Comparison of ENCODE assay signal across 22 cellular contexts in the genomic region with DNA sequence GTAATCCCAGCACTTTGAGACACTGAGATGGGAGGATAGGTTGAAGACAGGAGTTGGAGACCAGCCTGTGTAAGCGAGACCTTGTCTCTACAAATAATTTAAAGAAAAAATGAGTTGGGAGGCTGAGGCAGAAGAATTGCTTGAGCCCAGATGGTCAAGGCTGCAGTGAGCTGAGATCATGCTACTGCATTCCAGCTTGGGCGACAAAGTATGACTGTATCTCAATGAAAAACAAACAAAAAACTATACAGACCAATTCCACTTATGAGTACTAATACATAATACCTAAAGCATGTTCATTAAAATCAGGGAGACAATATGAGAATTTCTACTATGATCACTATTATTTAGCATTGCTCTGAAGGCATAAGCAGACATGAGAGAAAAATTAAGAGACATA. TPM values are rescaled to one million over a fixed set of nuclear protein-coding genes. Genes with fewer than 3 reads are reported as not detected.
A peak's percentile ranks its signal among the peaks of the same experiment; 100 is the strongest.
DNase-seq lines count a peak whose midpoint lies in the region; ATAC-seq and TF ChIP-seq lines count a peak whose summit lies in the region.
"Had no signal": no experiment of that assay in that cellular context is flagged by ENCODE, and none has a peak within 500 bp of the region (broad histone marks: within the 10 kb centered on the region; RNA-seq: fewer than 3 reads in every experiment).

No MANE protein-coding gene starts in this region.

- no peak overlapping the region for H4K91ac ChIP-seq in trophoblast cell (ENCODE audit: low read depth, low read length)

- no peak overlapping the region for H4K12ac ChIP-seq in trophoblast cell (ENCODE audit: low read depth, low read length)

- DNase-seq in GM04503 (ENCODE audit: low read depth) = peak; percentile 28
- no peak for DNase-seq in T-helper 17 cell
- peak; percentile 52 for DNase-seq in fibroblast of peridontal ligament (ENCODE audit: extremely low read depth)
- DNase-seq in trophoblast cell = peak in 1 of 2 donors; percentile 20
- DNase-seq in GM19240 (ENCODE audit: insufficient read length, low spot score) = no peak
- DNase-seq in omental fat pad (ENCODE audit: low spot score) = no peak
- DNase-seq: activated CD8-positive, alpha-beta memory T cell treated with anti-CD3 and anti-CD28 coated beads for 24 hours; activated gamma-delta T cell; DMS79 treated with DMSO at 0.1 percent for 48 hours; effector memory CD8-positive, alpha-beta T cell; NCI-H2081; NCI-H69; PC-3; right lobe of liver; stimulated activated CD8-positive, alpha-beta memory T cell treated with anti-CD3 and anti-CD28 coated beads, Interleukin-4, amount 100 ng/mL, for 48 hours; testis had no signal

- H3K4me3 Mint-ChIP-seq in T-helper 17 cell = no peak overlapping the region
- H3K4me3 Mint-ChIP-seq: GM23338, neural crest cell had no signal

- H3K27me3 Mint-ChIP-seq in T-helper 17 cell = no peaks in the 10 kb centered on the region
- H3K27me3 Mint-ChIP-seq: effector memory CD8-positive, alpha-beta T cell had no signal

- no peaks in the 10 kb centered on the region for H3K4me1 ChIP-seq in trophoblast cell (ENCODE audit: control insufficient read depth in 1 of 2, insufficient read depth in 2 of 2, low read length in 2 of 2)

- no peak overlapping the region for H2BK5ac ChIP-seq in trophoblast cell (ENCODE audit: low read depth, low read length, poor library complexity)

- H3K14ac ChIP-seq in trophoblast cell (ENCODE audit: low read length) = no peak overlapping the region

- no peak overlapping the region for H4K8ac ChIP-seq in trophoblast cell (ENCODE audit: low read depth, low read length)

- peaks cover 3 to 8% of the 10 kb centered on the region in 2 experiments for H3K36me3 ChIP-seq in trophoblast cell (ENCODE audit: control insufficient read depth in 1 of 2, insufficient read depth in 2 of 2, low read length in 2 of 2)
- H3K36me3 ChIP-seq: breast epithelium had no signal

- peak overlapping the region; percentile 75 for H3K4ac ChIP-seq in trophoblast cell (ENCODE audit: low read depth, low read length)

- H3K9ac ChIP-seq in trophoblast cell (ENCODE audit: low read length) = no peak overlapping the region
- H3K9ac ChIP-seq: BLaER1 had no signal

- no peak overlapping the region for H2BK12ac ChIP-seq in trophoblast cell (ENCODE audit: low read length)

- no peak overlapping the region for H3K23ac ChIP-seq in trophoblast cell (ENCODE audit: low read length)

- no peaks in the 10 kb centered on the region for H3K9me3 ChIP-seq in T-helper 17 cell (ENCODE audit: control insufficient read depth, low read length, poor library complexity, severe bottlenecking)
- H3K9me3 ChIP-seq in trophoblast cell (ENCODE audit: insufficient read depth, low read depth, low read length) = no peaks in the 10 kb centered on the region
- H3K9me3 ChIP-seq: BLaER1, breast epithelium, gastroesophageal sphincter, right lobe of liver, testis had no signal

- no peak overlapping the region for H3K18ac ChIP-seq in trophoblast cell (ENCODE audit: low read length)

- H3K4me1 Mint-ChIP-seq in T-helper 17 cell = peaks cover 41% of the 10 kb centered on the region
- H3K4me1 Mint-ChIP-seq: neural crest cell had no signal

- no peak overlapping the region for H2BK120ac ChIP-seq in trophoblast cell (ENCODE audit: insufficient read depth, low read length, poor library complexity)

- no peak overlapping the region for H3K4me2 ChIP-seq in trophoblast cell (ENCODE audit: low read length)
- H3K4me2 ChIP-seq: BLaER1, GM23338 had no signal

- no peak overlapping the region for H3K4me3 ChIP-seq in trophoblast cell (ENCODE audit: low read depth, low read length)
- H3K4me3 ChIP-seq: BLaER1, breast epithelium, gastroesophageal sphincter, GM23338, right lobe of liver, testis had no signal

- no CpG with 5 or more reads among the region's 2 CpGs for WGBS in trophoblast cell (ENCODE audit: extremely low coverage, insufficient coverage, insufficient read length)

- no peak for TF ChIP-seq CTCF in omental fat pad (IDR thresholded peaks at IDR 0.05)

- ATAC-seq in T-helper 17 cell (no peak), omental fat pad (ENCODE audit: low FRiP score) (no peak), GM21528 (IDR thresholded peaks at IDR 0.05; ENCODE audit: low FRiP score, unreplicated experiment) (no peak)
- ATAC-seq: effector memory CD8-positive, alpha-beta T cell; gastroesophageal sphincter; GM23338; PC-3 had no signal

- H3K27ac ChIP-seq in trophoblast cell (ENCODE audit: low read depth, low read length) = no peak overlapping the region
- H3K27ac ChIP-seq: BLaER1, breast epithelium, gastroesophageal sphincter, right lobe of liver, testis had no signal

- peak overlapping the region; percentile 32 for H3K27ac Mint-ChIP-seq in T-helper 17 cell
- H3K27ac Mint-ChIP-seq: GM23338 had no signal

- no peaks in the 10 kb centered on the region for H3K27me3 ChIP-seq in trophoblast cell (ENCODE audit: insufficient read depth, low read length)
- H3K27me3 ChIP-seq: BLaER1, breast epithelium, gastroesophageal sphincter, right lobe of liver, testis had no signal

- peaks cover 3% of the 10 kb centered on the region for H3K79me2 ChIP-seq in trophoblast cell (ENCODE audit: control insufficient read depth, insufficient read depth, low read length, poor library complexity)

- H3K36me3 Mint-ChIP-seq in T-helper 17 cell (ENCODE audit: low read depth) = no peaks in the 10 kb centered on the region

- no peak overlapping the region for H2AFZ ChIP-seq in trophoblast cell (ENCODE audit: insufficient read depth, low read length, poor library complexity)
- H2AFZ ChIP-seq: GM23338 had no signal

- H3K79me1 ChIP-seq in trophoblast cell (ENCODE audit: low read length) = no peaks in the 10 kb centered on the region

- H2AK5ac ChIP-seq in trophoblast cell (ENCODE audit: low read length) = no peak overlapping the region

RNA-seq across cellular contexts. Expression of a gene that starts 12.6 kb away (rescaled TPM):
- total RNA-seq in T-helper 17 cell = 100 to 1,000 TPM; 180 to 185 TPM
- polyA plus RNA-seq in trophoblast cell (2013) = 52.8 and 58.2 TPM in 2 replicates
- total RNA-seq in omental fat pad = 100 to 1,000 TPM in 3 of 4 donors, 10 to 100 TPM in 1; 96.8 to 191 (median 118) TPM

RNA-seq across cellular contexts. Expression of a gene that starts 43.2 kb away (rescaled TPM):
- 10 to 100 TPM; 48.3 to 48.5 TPM for total RNA-seq in T-helper 17 cell
- polyA plus RNA-seq in trophoblast cell (2013) = 48.6 and 51.0 TPM in 2 replicates
- 10 to 100 TPM; 18.4 to 28.5 (median 22.8) TPM for total RNA-seq in omental fat pad

Comparison
In these comparisons a context has a peak if more than half of its experiments do, and no peak if none do; other contexts are left out.
1. DNase-seq: peak in GM04503 (single experiment) and fibroblast of peridontal ligament (single experiment); none in T-helper 17 cell (0 of 3), GM19240 (single experiment) and omental fat pad (single experiment).